14 cellular contexts compared by ENCODE assay signal in genomic region chr2:112767693-112768380, GRCh38. TPM values are rescaled to one million over a fixed set of nuclear protein-coding genes. Genes with fewer than 3 reads are reported as not detected.
DNase-seq lines count a peak whose midpoint lies in the region; ATAC-seq and TF ChIP-seq lines count a peak whose summit lies in the region.
"Had no signal": no experiment of that assay in that cellular context is flagged by ENCODE, and none has a peak within 500 bp of the region (broad histone marks: within the 10 kb centered on the region; RNA-seq: fewer than 3 reads in every experiment).

No MANE protein-coding gene starts in this region.

- peaks cover 5% of the 10 kb centered on the region; the same call in 1 of the 2 replicates for H3F3A ChIP-seq in GM23248 (ENCODE audit: insufficient read depth)

- H3K27me3 ChIP-seq in ACC112 (ENCODE audit: insufficient read depth, low read length) (no peaks in the 10 kb centered on the region), GM23248 (replicated peaks; ENCODE audit: insufficient read depth) (no peaks in the 10 kb centered on the region), tibial artery (no peaks in the 10 kb centered on the region)

- ATAC-seq in activated naive CD8-positive, alpha-beta T cell treated with anti-CD3 and anti-CD28 coated beads, Interleukin-2, amount 50 U/mL, for 24 hours = no peak
- ATAC-seq in memory B cell (ENCODE audit: low read depth) (no peak), GM21576 (IDR thresholded peaks at IDR 0.05; ENCODE audit: unreplicated experiment) (no peak)

- DNase-seq in GM23248 = peak; percentile 15
- no peak for DNase-seq in activated naive CD8-positive, alpha-beta T cell treated with anti-CD3 and anti-CD28 coated beads, Interleukin-2, amount 50 U/mL, for 24 hours
- DNase-seq in memory B cell (ENCODE audit: low spot score in 2 of 2) = no peak
- DNase-seq in HEK293T (ENCODE audit: extremely low spot score) = no peak
- no peak for DNase-seq in tibial artery
- no peak for DNase-seq in NCI-H524 treated with DMSO at 0.1 percent for 48 hours (lab: John Stamatoyannopoulos, UW)
- DNase-seq: activated CD8-positive, alpha-beta memory T cell treated with anti-CD3 and anti-CD28 coated beads, Interleukin-2, amount 50 U/mL, for 48 hours; Caco-2; cerebellar nuclear complex; stimulated activated CD4-positive, alpha-beta T cell treated with anti-CD3 and anti-CD28 coated beads, Interleukin-1b, Interleukin-23, amount 100 ng/mL, for 48 hours had no signal

- no peaks in the 10 kb centered on the region for H3K27me3 Mint-ChIP-seq in activated naive CD8-positive, alpha-beta T cell treated with anti-CD3 and anti-CD28 coated beads, Interleukin-2, amount 50 U/mL, for 24 hours
- no peaks in the 10 kb centered on the region for H3K27me3 Mint-ChIP-seq in memory B cell

- H3K36me3 ChIP-seq in ACC112 (ENCODE audit: insufficient read depth, low read length) = no peaks in the 10 kb centered on the region
- H3K36me3 ChIP-seq in GM23248 (ENCODE audit: low read depth) = no peaks in the 10 kb centered on the region
- H3K36me3 ChIP-seq in tibial artery = no peaks in the 10 kb centered on the region

- WGBS in GM23248 (ENCODE audit: low coverage in 1 of 2, low lambda C conversion rate in 2 of 2, missing lambda C conversion rate in 2 of 2), 2 experiments = 70 to 71% methylated on average over 6 of the region's 6 CpGs

- POLR2A ChIA-PET in HEK293T (lab: Yijun Ruan, JAX) = no interaction called here

- H3K4me3 ChIP-seq in ACC112 (ENCODE audit: low read depth, low read length) (peak overlapping the region; percentile 64), GM23248 (0 out of 2 replicates have a peak overlapping the region, but pooled peaks have one; percentile 24), tibial artery (peak overlapping the region in 1 of 2 donors; percentile 26)

- intact Hi-C loops in tibial artery (cut with DNase I; ENCODE audit: low total_unique reads) = no loop called here

- peaks cover 26% of the 10 kb centered on the region for H3K4me1 Mint-ChIP-seq in activated naive CD8-positive, alpha-beta T cell treated with anti-CD3 and anti-CD28 coated beads, Interleukin-2, amount 50 U/mL, for 24 hours
- H3K4me1 Mint-ChIP-seq in memory B cell = peaks cover 21% of the 10 kb centered on the region

- CTCF ChIA-PET in HEK293T (lab: Yijun Ruan, JAX) = no interaction called here

- no peaks in the 10 kb centered on the region for H3K9me3 Mint-ChIP-seq in activated naive CD8-positive, alpha-beta T cell treated with anti-CD3 and anti-CD28 coated beads, Interleukin-2, amount 50 U/mL, for 24 hours
- no peaks in the 10 kb centered on the region for H3K9me3 Mint-ChIP-seq in memory B cell

- in situ Hi-C loops in GM23248 (cut with MboI) = no loop called here

- peak overlapping the region; percentile 59 for H3K4me2 ChIP-seq in GM23248 (ENCODE audit: unreplicated experiment)

- H3K9me3 ChIP-seq in GM23248 (ENCODE audit: low read depth) = no peaks in the 10 kb centered on the region
- H3K9me3 ChIP-seq in tibial artery = no peaks in the 10 kb centered on the region
- H3K9me3 ChIP-seq: Caco-2 had no signal

- H2AFZ ChIP-seq in ACC112 (ENCODE audit: low read length, unreplicated experiment) (peak overlapping the region; percentile 83), GM23248 (peak overlapping the region; percentile 67)

- H3K4me1 ChIP-seq in ACC112 (ENCODE audit: control insufficient read depth, insufficient read depth, low read length, unreplicated experiment) = peaks cover 21% of the 10 kb centered on the region
- H3K4me1 ChIP-seq in GM23248 (ENCODE audit: insufficient read depth) = no peaks in the 10 kb centered on the region; the same call in 1 of the 2 replicates
- peaks cover 0 to 14% (median 9%) of the 10 kb centered on the region in 4 donors for H3K4me1 ChIP-seq in tibial artery

- H3K9me2 ChIP-seq in GM23248 (ENCODE audit: insufficient read depth) = no peaks in the 10 kb centered on the region

- H4K20me1 ChIP-seq in GM23248 (ENCODE audit: insufficient read depth) = no peaks in the 10 kb centered on the region

- peak overlapping the region; percentile 24 for H3K4me3 Mint-ChIP-seq in activated naive CD8-positive, alpha-beta T cell treated with anti-CD3 and anti-CD28 coated beads, Interleukin-2, amount 50 U/mL, for 24 hours
- peak overlapping the region; percentile 21 for H3K4me3 Mint-ChIP-seq in memory B cell

- H3K9ac ChIP-seq in GM23248 = peak overlapping the region; percentile 22; the same call in 1 of the 2 replicates

- peak overlapping the region; percentile 28 for H3K27ac Mint-ChIP-seq in activated naive CD8-positive, alpha-beta T cell treated with anti-CD3 and anti-CD28 coated beads, Interleukin-2, amount 50 U/mL, for 24 hours
- H3K27ac Mint-ChIP-seq in memory B cell = no peak overlapping the region

- H3K79me2 ChIP-seq in ACC112 (ENCODE audit: control insufficient read depth, insufficient read depth, low read length, unreplicated experiment) = peaks cover 14% of the 10 kb centered on the region
- peaks cover 14% of the 10 kb centered on the region for H3K79me2 ChIP-seq in GM23248 (ENCODE audit: insufficient read depth)

- H3K27ac ChIP-seq in ACC112 (ENCODE audit: low read depth, low read length) = peak overlapping the region; percentile 54
- no peak overlapping the region for H3K27ac ChIP-seq in GM23248
- peak overlapping the region in 1 of 2 donors; percentile 14 for H3K27ac ChIP-seq in tibial artery

- H3K36me3 Mint-ChIP-seq in activated naive CD8-positive, alpha-beta T cell treated with anti-CD3 and anti-CD28 coated beads, Interleukin-2, amount 50 U/mL, for 24 hours (ENCODE audit: low read depth) = peaks cover 1% of the 10 kb centered on the region
- H3K36me3 Mint-ChIP-seq in memory B cell = no peaks in the 10 kb centered on the region

- no peak for TF ChIP-seq CTCF in tibial artery (IDR thresholded peaks at IDR 0.05)

TF ChIP-seq in HEK293T, 16 proteins besides CTCF, POLR2A, EP300 and RAD21:
- no peak for TF ChIP-seq FOXK2 (IDR thresholded peaks at IDR 0.05)
- TF ChIP-seq PKNOX1 (IDR thresholded peaks at IDR 0.05) = no peak
- no peak for TF ChIP-seq TARDBP (IDR thresholded peaks at IDR 0.05)
- no peak for TF ChIP-seq SP1 (IDR thresholded peaks at IDR 0.05)
- TF ChIP-seq CTBP1 (IDR thresholded peaks at IDR 0.05; ENCODE audit: borderline replicate concordance) = no peak
- no peak for TF ChIP-seq HDGF (IDR thresholded peaks at IDR 0.05; ENCODE audit: borderline replicate concordance)
- TF ChIP-seq LEF1 (IDR thresholded peaks at IDR 0.05; ENCODE audit: borderline replicate concordance) = no peak
- no peak for TF ChIP-seq SUZ12 (IDR thresholded peaks at IDR 0.05)
- no peak for TF ChIP-seq ZNF384 (IDR thresholded peaks at IDR 0.05)
- TF ChIP-seq FOXA1 (IDR thresholded peaks at IDR 0.05) = no peak
- TF ChIP-seq BHLHE40 (IDR thresholded peaks at IDR 0.05; ENCODE audit: borderline replicate concordance) = no peak

RNA-seq across cellular contexts. Expression of gene CKAP2L, which starts 3.4 kb away (rescaled TPM):
- 5.2 and 6.6 TPM in 2 replicates for total RNA-seq in GM23248 (2014; rRNA removed; shearing (Covaris generic))
- polyA plus RNA-seq in GM23248 (2016; fragmentation: Nextera tagmentation; extraction: Ambion mirVana) = 9.0 and 10.9 TPM in 2 replicates

RNA-seq across cellular contexts. Expression of gene IL1A, which starts 16.5 kb away (rescaled TPM):
- 0.54 TPM in 1 of 2 replicates, not detected in the other for total RNA-seq in GM23248 (2014; rRNA removed; shearing (Covaris generic))
- polyA plus RNA-seq in GM23248 (2016; fragmentation: Nextera tagmentation; extraction: Ambion mirVana) = 0.14 TPM in 1 of 2 replicates, not detected in the other
- total RNA-seq: Caco-2, myocyte, temporal lobe had no signal

RNA-seq across cellular contexts. Expression of gene NT5DC4, which starts 47.0 kb away (rescaled TPM):
- not detected in 2 replicates for total RNA-seq in GM23248 (2014; rRNA removed; shearing (Covaris generic))
- polyA plus RNA-seq in GM23248 (2016; fragmentation: Nextera tagmentation; extraction: Ambion mirVana) = not detected in 2 replicates
- total RNA-seq: myocyte, temporal lobe had no signal
